Comparison of ENCODE assay signal across 21 cellular contexts in genomic region chr4:64625438-64625837, GRCh38.
DNase-seq lines count a peak whose midpoint lies in the region; ATAC-seq and TF ChIP-seq lines count a peak whose summit lies in the region.
"Had no signal": no experiment of that assay in that cellular context is flagged by ENCODE, and none has a peak within 500 bp of the region (broad histone marks: within the 10 kb centered on the region; RNA-seq: fewer than 3 reads in every experiment).

No MANE protein-coding gene starts in this region.

- peak overlapping the region; percentile 44 for H3K27ac Mint-ChIP-seq in neural progenitor cell
- H3K27ac Mint-ChIP-seq: B cell; CD14-positive monocyte; CD4-positive, alpha-beta memory T cell; CD4-positive, CD25-positive, alpha-beta regulatory T cell; CD8-positive, alpha-beta memory T cell had no signal

- no peaks in the 10 kb centered on the region for H3K27me3 Mint-ChIP-seq in neural progenitor cell (ENCODE audit: insufficient read depth, low read depth)
- H3K27me3 Mint-ChIP-seq: B cell; CD4-positive, alpha-beta memory T cell; CD4-positive, CD25-positive, alpha-beta regulatory T cell; CD8-positive, alpha-beta memory T cell had no signal

- no peaks in the 10 kb centered on the region for H3K36me3 Mint-ChIP-seq in neural progenitor cell
- H3K36me3 Mint-ChIP-seq: CD14-positive monocyte; CD4-positive, alpha-beta memory T cell; CD4-positive, CD25-positive, alpha-beta regulatory T cell; CD8-positive, alpha-beta memory T cell had no signal

- H3K4me3 ChIP-seq in PC-3 (ENCODE audit: low read length) (no peak overlapping the region), neural progenitor cell (no peak overlapping the region)
- H3K4me3 ChIP-seq: A549; BLaER1 treated with 17β-estradiol and CSF1 and Interleukin-3, amounts not matched to agents 10 nM and 100 nM had no signal

- peak overlapping the region; percentile 22; the same call in 1 of the 2 replicates for H3K4me2 ChIP-seq in PC-3 (ENCODE audit: low read length)
- H3K4me2 ChIP-seq in neural progenitor cell = no peak overlapping the region
- H3K4me2 ChIP-seq: A549; BLaER1 treated with 17β-estradiol and CSF1 and Interleukin-3, amounts not matched to agents 10 nM and 100 nM had no signal

- no peaks in the 10 kb centered on the region for H3K9me2 ChIP-seq in PC-3 (replicated peaks; ENCODE audit: low read length)

- H4K20me1 ChIP-seq in PC-3 (ENCODE audit: low read length) = no peaks in the 10 kb centered on the region
- H4K20me1 ChIP-seq in neural progenitor cell (ENCODE audit: low read depth) = no peaks in the 10 kb centered on the region

- CTCF ChIA-PET in PC-3 (lab: Charles Lee) = interaction anchor here (0.7 kb wide), 1 partner anchor 62 kb away, joined by 3 read pairs; no protein-coding TSS in a partner anchor

- H3K36me3 ChIP-seq in PC-3 (ENCODE audit: low read depth, low read length) (no peaks in the 10 kb centered on the region), neural progenitor cell (no peaks in the 10 kb centered on the region)
- H3K36me3 ChIP-seq: BLaER1 treated with 17β-estradiol and CSF1 and Interleukin-3, amounts not matched to agents 10 nM and 100 nM had no signal

- peaks cover 17% of the 10 kb centered on the region; the same call in 1 of the 2 replicates for H3K4me1 ChIP-seq in PC-3 (ENCODE audit: insufficient read depth, low read length)
- no peaks in the 10 kb centered on the region for H3K4me1 ChIP-seq in neural progenitor cell
- H3K4me1 ChIP-seq: A549; BLaER1 treated with 17β-estradiol and CSF1 and Interleukin-3, amounts not matched to agents 10 nM and 100 nM had no signal

- no peak overlapping the region for H3K27ac ChIP-seq in PC-3 (ENCODE audit: low read length)
- H3K27ac ChIP-seq in neural progenitor cell = no peak overlapping the region
- H3K27ac ChIP-seq: 22Rv1; A549; BLaER1 treated with 17β-estradiol and CSF1 and Interleukin-3, amounts not matched to agents 10 nM and 100 nM had no signal

- H3K79me2 ChIP-seq in PC-3 (ENCODE audit: low read length) = no peaks in the 10 kb centered on the region
- no peaks in the 10 kb centered on the region for H3K79me2 ChIP-seq in neural progenitor cell (ENCODE audit: low read depth)

- peaks cover 6% of the 10 kb centered on the region for H3K4me1 Mint-ChIP-seq in neural progenitor cell
- H3K4me1 Mint-ChIP-seq: B cell; CD14-positive monocyte; CD4-positive, alpha-beta memory T cell; CD4-positive, CD25-positive, alpha-beta regulatory T cell; CD8-positive, alpha-beta memory T cell had no signal

- intact Hi-C loops in PC-3 (cut with micrococcal nuclease) = loop anchor here (10.0 kb wide), 1 partner anchor 769 kb away; no protein-coding TSS in a partner anchor

- peak; percentile 25 for DNase-seq in DMS53 (lab: John Stamatoyannopoulos, UW)
- DNase-seq in DMS53 treated with DMSO at 0.1 percent for 48 hours (lab: John Stamatoyannopoulos, UW; ENCODE audit: unreplicated experiment) = no peak
- peak; percentile 2 for DNase-seq in M059J (ENCODE audit: low read depth)
- DNase-seq in PC-3 = peak; percentile 65
- no peak for DNase-seq in neural progenitor cell (ENCODE audit: low spot score)
- no peak for DNase-seq in medulla oblongata (ENCODE audit: extremely low spot score)
- DNase-seq in NCI-H1048 (lab: John Stamatoyannopoulos, UW) = no peak
- DNase-seq in SHP77 treated with DMSO at 0.1 percent for 48 hours (lab: John Stamatoyannopoulos, UW) = no peak
- DNase-seq: AML-193; CD4-positive, alpha-beta memory T cell; CD4-positive, CD25-positive, alpha-beta regulatory T cell; CD8-positive, alpha-beta memory T cell; DMS 273 treated with DMSO at 0.1 percent for 48 hours; DMS153; DMS79; GF-D8 had no signal

- no peak overlapping the region for H3K4me3 Mint-ChIP-seq in neural progenitor cell
- H3K4me3 Mint-ChIP-seq: B cell; CD14-positive monocyte; CD4-positive, alpha-beta memory T cell; CD4-positive, CD25-positive, alpha-beta regulatory T cell; CD8-positive, alpha-beta memory T cell had no signal

- H3K9me3 ChIP-seq in PC-3 (ENCODE audit: low read length) (no peaks in the 10 kb centered on the region), neural progenitor cell (ENCODE audit: low read depth) (peaks cover 5% of the 10 kb centered on the region)
- H3K9me3 ChIP-seq: A549; BLaER1 treated with 17β-estradiol and CSF1 and Interleukin-3, amounts not matched to agents 10 nM and 100 nM had no signal

- BruUV-seq in PC-3 (replicated peaks; lab: Mats Ljungman, UMichigan) = no TSS peak

- H3K9ac ChIP-seq in PC-3 (ENCODE audit: low read length) = no peak overlapping the region
- H3K9ac ChIP-seq in neural progenitor cell = no peak overlapping the region
- H3K9ac ChIP-seq: BLaER1 treated with 17β-estradiol and CSF1 and Interleukin-3, amounts not matched to agents 10 nM and 100 nM had no signal

- H3K9me3 Mint-ChIP-seq in neural progenitor cell = no peaks in the 10 kb centered on the region

- H2AFZ ChIP-seq in PC-3 (ENCODE audit: low read length) (no peak overlapping the region), neural progenitor cell (replicated peaks) (no peak overlapping the region)

- peak; percentile 92 for ATAC-seq in PC-3
- ATAC-seq: A549 had no signal

- TF ChIP-seq CTCF in PC-3 (conservative IDR thresholded peaks at IDR 0.05; ENCODE audit: low read depth, low read length) = no peak
- TF ChIP-seq CTCF in neural progenitor cell (IDR thresholded peaks at IDR 0.05) = no peak

- H3F3A ChIP-seq in PC-3 (ENCODE audit: low read length, unreplicated experiment) (no peaks in the 10 kb centered on the region), neural progenitor cell (ENCODE audit: low read depth) (no peaks in the 10 kb centered on the region)

- POLR2A ChIA-PET in PC-3 (lab: Charles Lee; ENCODE audit: unreplicated experiment) = no interaction called here

- H3K27me3 ChIP-seq in PC-3 (ENCODE audit: low read length) = no peaks in the 10 kb centered on the region
- no peaks in the 10 kb centered on the region for H3K27me3 ChIP-seq in neural progenitor cell
- H3K27me3 ChIP-seq: BLaER1 treated with 17β-estradiol and CSF1 and Interleukin-3, amounts not matched to agents 10 nM and 100 nM had no signal

Comparison
In these comparisons a context has a peak if more than half of its experiments do, and no peak if none do; other contexts are left out.
1. DNase-seq: peak in DMS53 (single experiment), M059J (single experiment) and PC-3 (single experiment); none in DMS53 treated with DMSO at 0.1 percent for 48 hours (single experiment), neural progenitor cell (single experiment), medulla oblongata (single experiment), NCI-H1048 (single experiment) and SHP77 treated with DMSO at 0.1 percent for 48 hours (single experiment).